Comparison of ENCODE assay signal across 28 cellular contexts in the genomic region with DNA sequence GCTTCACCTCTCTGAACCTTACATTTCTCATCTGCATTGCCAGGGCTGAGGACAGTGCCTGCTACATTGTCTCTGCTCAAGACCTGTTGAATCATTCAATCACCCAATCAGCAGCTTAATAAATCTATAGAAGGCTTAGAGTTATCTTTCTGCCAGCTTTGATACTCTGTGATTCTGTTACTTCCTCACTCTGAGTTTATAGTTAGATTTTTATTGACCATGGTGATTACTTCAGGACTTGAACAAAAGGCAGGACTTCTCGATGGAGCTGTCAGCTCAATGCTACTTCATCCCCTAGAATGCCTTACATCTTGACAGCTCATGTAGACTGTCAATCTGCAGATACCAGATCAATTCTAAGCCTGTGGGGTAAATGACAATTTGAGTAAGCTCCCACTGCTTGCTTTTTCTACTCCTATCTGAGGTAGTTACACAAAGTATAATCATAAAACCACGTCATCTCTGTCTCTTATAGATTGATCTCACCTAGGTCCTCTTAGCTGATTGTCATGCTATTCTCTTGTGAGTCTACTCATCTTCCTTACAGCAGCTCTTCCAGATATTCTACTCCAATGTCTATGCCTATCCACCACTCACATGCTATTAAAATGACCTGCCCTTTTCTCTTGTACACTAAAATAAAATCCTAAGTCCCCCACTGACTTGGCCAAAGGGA.
"Had no signal": no experiment of that assay in that cellular context is flagged by ENCODE, and none has a peak within 500 bp of the region (broad histone marks: within the 10 kb centered on the region; RNA-seq: fewer than 3 reads in every experiment).

No MANE protein-coding gene starts in this region.

- ATAC-seq: stimulated activated effector memory CD8-positive, alpha-beta T cell treated with anti-CD3 and anti-CD28 coated beads, Interleukin-12 subunit alpha, Interleukin-12 subunit beta, amount 100 ng/mL, for 72 hours; stimulated activated memory B cell treated with anti-CD40 and anti-IgM and Interleukin-4, amounts not matched to agents 10 μg/mL and 1 μg/mL and 100 μg/mL, for 72 hours; stimulated activated naive B cell treated with anti-CD40 and anti-IgM and Interleukin-4, amounts not matched to agents 10 μg/mL and 1 μg/mL and 100 μg/mL, for 72 hours; stimulated activated naive CD8-positive, alpha-beta T cell treated with anti-CD3 and anti-CD28 coated beads, Interleukin-15, amount 100 ng/mL, for 72 hours; stimulated activated naive CD8-positive, alpha-beta T cell treated with anti-CD3 and anti-CD28 coated beads, Interleukin-15, Interleukin-2, amounts not matched to agents 100 U/mL and 50 U/mL, for 24 hours; upper lobe of right lung had no signal

- H3K4me1 Mint-ChIP-seq: stimulated activated effector memory CD8-positive, alpha-beta T cell treated with anti-CD3 and anti-CD28 coated beads, Interleukin-12 subunit alpha, Interleukin-12 subunit beta, amount 100 ng/mL, for 72 hours; stimulated activated memory B cell treated with anti-CD40 and anti-IgM and Interleukin-4, amounts not matched to agents 10 μg/mL and 1 μg/mL and 100 μg/mL, for 72 hours; stimulated activated naive B cell treated with anti-CD40 and anti-IgM and Interleukin-4, amounts not matched to agents 10 μg/mL and 1 μg/mL and 100 μg/mL, for 72 hours; stimulated activated naive CD8-positive, alpha-beta T cell treated with anti-CD3 and anti-CD28 coated beads, Interleukin-15, amount 100 ng/mL, for 72 hours had no signal

- H3K9me3 ChIP-seq: stomach, suprapubic skin, testis, thoracic aorta, thyroid gland, tibial artery, tibial nerve, transverse colon, upper lobe of left lung, upper lobe of right lung, uterus, vagina had no signal

- H3K36me3 ChIP-seq: stomach, suprapubic skin, thoracic aorta, thyroid gland, tibial artery, tibial nerve, transverse colon, upper lobe of left lung, upper lobe of right lung, uterus, vagina had no signal

- H3K27ac Mint-ChIP-seq: stimulated activated effector memory CD8-positive, alpha-beta T cell treated with anti-CD3 and anti-CD28 coated beads, Interleukin-12 subunit alpha, Interleukin-12 subunit beta, amount 100 ng/mL, for 72 hours; stimulated activated memory B cell treated with anti-CD40 and anti-IgM and Interleukin-4, amounts not matched to agents 10 μg/mL and 1 μg/mL and 100 μg/mL, for 72 hours; stimulated activated naive B cell treated with anti-CD40 and anti-IgM and Interleukin-4, amounts not matched to agents 10 μg/mL and 1 μg/mL and 100 μg/mL, for 72 hours; stimulated activated naive CD8-positive, alpha-beta T cell treated with anti-CD3 and anti-CD28 coated beads, Interleukin-15, amount 100 ng/mL, for 72 hours; stimulated activated naive CD8-positive, alpha-beta T cell treated with anti-CD3 and anti-CD28 coated beads, Interleukin-15, Interleukin-2, amounts not matched to agents 100 ng/mL and 50 ng/mL, for 24 hours; type B pancreatic cell had no signal

- H3K4me3 ChIP-seq: stomach, suprapubic skin, testis, thoracic aorta, thyroid gland, tibial artery, tibial nerve, transverse colon, upper lobe of left lung, upper lobe of right lung, uterus, vagina had no signal

- H3K9me3 Mint-ChIP-seq: stimulated activated naive CD8-positive, alpha-beta T cell treated with anti-CD3 and anti-CD28 coated beads, Interleukin-15, amount 100 ng/mL, for 72 hours; type B pancreatic cell had no signal

- H3K27me3 Mint-ChIP-seq: stimulated activated memory B cell treated with anti-CD40 and anti-IgM and Interleukin-4, amounts not matched to agents 10 μg/mL and 1 μg/mL and 100 μg/mL, for 72 hours; stimulated activated naive B cell treated with anti-CD40 and anti-IgM and Interleukin-4, amounts not matched to agents 10 μg/mL and 1 μg/mL and 100 μg/mL, for 72 hours; stimulated activated naive CD8-positive, alpha-beta T cell treated with anti-CD3 and anti-CD28 coated beads, Interleukin-15, amount 100 ng/mL, for 72 hours; stimulated activated naive CD8-positive, alpha-beta T cell treated with anti-CD3 and anti-CD28 coated beads, Interleukin-15, Interleukin-2, amounts not matched to agents 100 ng/mL and 50 ng/mL, for 24 hours had no signal

- H3K27ac ChIP-seq: stomach, suprapubic skin, testis, thoracic aorta, thyroid gland, tibial artery, tibial nerve, transverse colon, upper lobe of left lung, upper lobe of right lung, uterus, vagina had no signal

- DNase-seq: stimulated activated CD4-positive, alpha-beta T cell treated with anti-CD3 and anti-CD28 coated beads, Interleukin-2, amount 100 ng/mL, for 48 hours; stimulated activated CD4-positive, alpha-beta T cell treated with anti-CD3 and anti-CD28 coated beads, Interleukin-4, amount 100 ng/mL, for 1 hour; stimulated activated CD4-positive, alpha-beta T cell treated with anti-CD3 and anti-CD28 coated beads, Interleukin-4, amount 100 ng/mL, for 24 hours; stimulated activated CD4-positive, alpha-beta T cell treated with anti-CD3 and anti-CD28 coated beads, Interleukin-4, amount 100 ng/mL, for 4 hours; stimulated activated CD8-positive, alpha-beta memory T cell treated with anti-CD3 and anti-CD28 coated beads, Interleukin-4, amount 100 ng/mL, for 48 hours; stimulated activated naive B cell treated with anti-CD40 and anti-IgM and Interleukin-4, amounts not matched to agents 10 μg/mL and 1 μg/mL and 100 μg/mL, for 72 hours; stimulated activated naive CD4-positive, alpha-beta T cell; stimulated activated naive CD4-positive, alpha-beta T cell treated with Interleukin-2 at 50 U/mL for 16 hours; stimulated activated naive CD8-positive, alpha-beta T cell treated with anti-CD3 and anti-CD28 coated beads, Interleukin-15, amount 100 ng/mL, for 72 hours; stimulated activated naive CD8-positive, alpha-beta T cell treated with anti-CD3 and anti-CD28 coated beads, Interleukin-15, Interleukin-2, amounts not matched to agents 100 U/mL and 50 U/mL, for 24 hours; stomach; substantia nigra; testis; thyroid gland; tibial artery; transverse colon; trophoblast cell; upper lobe of left lung; upper lobe of right lung; uterus had no signal

- H3K36me3 Mint-ChIP-seq: stimulated activated effector memory CD8-positive, alpha-beta T cell treated with anti-CD3 and anti-CD28 coated beads, Interleukin-12 subunit alpha, Interleukin-12 subunit beta, amount 100 ng/mL, for 72 hours; stimulated activated memory B cell treated with anti-CD40 and anti-IgM and Interleukin-4, amounts not matched to agents 10 μg/mL and 1 μg/mL and 100 μg/mL, for 72 hours; stimulated activated naive B cell treated with anti-CD40 and anti-IgM and Interleukin-4, amounts not matched to agents 10 μg/mL and 1 μg/mL and 100 μg/mL, for 72 hours; type B pancreatic cell had no signal

- H3K4me3 Mint-ChIP-seq: stimulated activated effector memory CD8-positive, alpha-beta T cell treated with anti-CD3 and anti-CD28 coated beads, Interleukin-12 subunit alpha, Interleukin-12 subunit beta, amount 100 ng/mL, for 72 hours; stimulated activated memory B cell treated with anti-CD40 and anti-IgM and Interleukin-4, amounts not matched to agents 10 μg/mL and 1 μg/mL and 100 μg/mL, for 72 hours; stimulated activated naive B cell treated with anti-CD40 and anti-IgM and Interleukin-4, amounts not matched to agents 10 μg/mL and 1 μg/mL and 100 μg/mL, for 72 hours; stimulated activated naive CD8-positive, alpha-beta T cell treated with anti-CD3 and anti-CD28 coated beads, Interleukin-15, amount 100 ng/mL, for 72 hours; stimulated activated naive CD8-positive, alpha-beta T cell treated with anti-CD3 and anti-CD28 coated beads, Interleukin-15, Interleukin-2, amounts not matched to agents 100 ng/mL and 50 ng/mL, for 24 hours; type B pancreatic cell had no signal

- H3K4me1 ChIP-seq: stomach, suprapubic skin, testis, thyroid gland, tibial artery, tibial nerve, upper lobe of left lung, upper lobe of right lung, uterus, vagina had no signal
